21 cellular contexts compared by ENCODE assay signal in the genomic region with DNA sequence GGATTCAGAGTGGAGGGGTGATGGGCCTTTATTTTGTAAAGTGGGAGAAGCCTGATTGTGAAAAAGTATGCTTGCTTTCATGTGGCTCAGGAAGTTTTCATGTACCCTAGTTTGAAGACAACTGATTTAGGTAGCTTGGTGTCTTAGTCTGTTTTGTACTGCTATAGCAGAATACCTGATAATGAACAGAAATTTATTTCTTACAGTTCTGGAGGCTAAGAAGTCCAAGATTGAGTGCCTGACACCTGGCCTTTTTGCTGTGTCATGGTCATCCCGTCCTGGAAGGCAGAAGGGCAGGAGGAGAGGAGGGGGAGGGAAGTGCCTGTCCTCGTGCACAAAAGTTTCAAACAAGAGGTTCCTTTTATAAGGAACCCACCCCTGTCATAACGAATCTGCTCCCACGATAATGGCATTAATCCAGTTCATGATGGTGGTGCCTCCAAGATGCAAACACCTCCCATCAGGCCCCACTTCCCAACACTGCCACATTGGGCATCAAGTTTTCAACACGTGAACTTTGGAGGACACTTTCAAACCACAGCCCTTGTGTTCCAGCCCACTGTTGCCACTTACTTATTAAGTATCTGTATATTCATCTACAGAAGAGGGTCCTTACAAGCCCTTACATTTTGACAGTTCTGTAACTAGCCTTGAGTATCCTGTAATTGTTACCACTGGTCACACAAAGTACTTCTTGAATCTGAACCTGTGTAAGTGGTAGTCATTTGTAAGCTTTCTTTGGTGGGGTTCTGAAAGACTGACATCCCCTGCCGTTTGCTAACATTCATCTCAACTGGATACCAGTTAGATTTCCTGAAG. TPM values are rescaled to one million over a fixed set of nuclear protein-coding genes. Genes with fewer than 3 reads are reported as not detected.
DNase-seq lines count a peak whose midpoint lies in the region; ATAC-seq, FAIRE-seq and TF ChIP-seq lines count a peak whose summit lies in the region.
"Had no signal": no experiment of that assay in that cellular context is flagged by ENCODE, and none has a peak within 500 bp of the region (broad histone marks: within the 10 kb centered on the region; RNA-seq: fewer than 3 reads in every experiment).

No MANE protein-coding gene starts in this region.

- no peaks in the 10 kb centered on the region for H3K27me3 Mint-ChIP-seq in astrocyte (ENCODE audit: low read depth, unreplicated experiment)
- H3K27me3 Mint-ChIP-seq in neural crest cell (ENCODE audit: low read depth) = no peaks in the 10 kb centered on the region
- H3K27me3 Mint-ChIP-seq: activated CD4-positive, alpha-beta T cell treated with anti-CD3 and anti-CD28 coated beads for 36 hours; activated CD8-positive, alpha-beta memory T cell treated with anti-CD3 and anti-CD28 coated beads, Interleukin-2, amount 10 ng/mL, durations not matched to agents 7 days and 5 days; activated naive CD8-positive, alpha-beta T cell treated with anti-CD3 and anti-CD28 coated beads, Interleukin-2, amount 10 ng/mL, durations not matched to agents 7 days and 5 days; activated T-helper 17 cell treated with anti-CD3 and anti-CD28 coated beads, Interleukin-2, amount 50 U/mL, for 72 hours; progenitor cell of endocrine pancreas; stimulated activated memory B cell treated with anti-CD40 and anti-IgM and Interleukin-4, amounts not matched to agents 10 μg/mL and 1 μg/mL and 100 μg/mL, for 72 hours had no signal

- H3K4me1 Mint-ChIP-seq in astrocyte (ENCODE audit: low read depth, unreplicated experiment) = peaks cover 37% of the 10 kb centered on the region
- H3K4me1 Mint-ChIP-seq in neural crest cell = peaks cover 50% of the 10 kb centered on the region

- TF ChIP-seq POLR2A in IMR-90 (IDR thresholded peaks at IDR 0.05; ENCODE audit: low read depth, low read length) = no peak
- no peak for TF ChIP-seq POLR2A in vagina (IDR thresholded peaks at IDR 0.05)

- H3K4me3 Mint-ChIP-seq in astrocyte (ENCODE audit: unreplicated experiment) (no peak overlapping the region), neural crest cell (no peak overlapping the region)
- H3K4me3 Mint-ChIP-seq: activated CD4-positive, alpha-beta T cell treated with anti-CD3 and anti-CD28 coated beads for 36 hours; activated CD8-positive, alpha-beta memory T cell treated with anti-CD3 and anti-CD28 coated beads, Interleukin-2, amount 10 ng/mL, durations not matched to agents 7 days and 5 days; activated naive CD8-positive, alpha-beta T cell treated with anti-CD3 and anti-CD28 coated beads, Interleukin-2, amount 10 ng/mL, durations not matched to agents 7 days and 5 days; activated T-helper 17 cell treated with anti-CD3 and anti-CD28 coated beads, Interleukin-2, amount 50 U/mL, for 72 hours; stimulated activated memory B cell treated with anti-CD40 and anti-IgM and Interleukin-4, amounts not matched to agents 10 μg/mL and 1 μg/mL and 100 μg/mL, for 72 hours had no signal

- peaks cover 22% of the 10 kb centered on the region for H3K9me1 ChIP-seq in IMR-90 (ENCODE audit: insufficient read depth, low read length)

- H3K27ac Mint-ChIP-seq in astrocyte (ENCODE audit: unreplicated experiment) (peak overlapping the region; percentile 8), neural crest cell (ENCODE audit: unreplicated experiment) (peak overlapping the region; percentile 73)
- H3K27ac Mint-ChIP-seq: activated CD4-positive, alpha-beta T cell treated with anti-CD3 and anti-CD28 coated beads for 36 hours; activated CD8-positive, alpha-beta memory T cell treated with anti-CD3 and anti-CD28 coated beads, Interleukin-2, amount 10 ng/mL, durations not matched to agents 7 days and 5 days; activated naive CD8-positive, alpha-beta T cell treated with anti-CD3 and anti-CD28 coated beads, Interleukin-2, amount 10 ng/mL, durations not matched to agents 7 days and 5 days; progenitor cell of endocrine pancreas; stimulated activated memory B cell treated with anti-CD40 and anti-IgM and Interleukin-4, amounts not matched to agents 10 μg/mL and 1 μg/mL and 100 μg/mL, for 72 hours had no signal

- H2BK20ac ChIP-seq in IMR-90 (ENCODE audit: low read depth, low read length) = no peak overlapping the region

- H3K4me2 ChIP-seq in IMR-90 (ENCODE audit: low read depth, low read length) = 0 out of 2 replicates have a peak overlapping the region, but pooled peaks have one; percentile 10
- no peak overlapping the region for H3K4me2 ChIP-seq in astrocyte (ENCODE audit: low read length)

- DNase-seq in DMS79 (lab: John Stamatoyannopoulos, UW) (peak; percentile 92), IMR-90 (no peak), astrocyte (ENCODE audit: low read depth) (no peak), neural crest cell (ENCODE audit: low read depth, low spot score) (no peak), NCI-H526 treated with DMSO at 0.1 percent for 48 hours (lab: John Stamatoyannopoulos, UW) (no peak), vagina (ENCODE audit: extremely low spot score in 2 of 2) (no peak)
- DNase-seq: activated CD4-positive, alpha-beta T cell treated with anti-CD3 and anti-CD28 coated beads for 36 hours; activated CD8-positive, alpha-beta memory T cell treated with anti-CD3 and anti-CD28 coated beads, Interleukin-2, amount 10 ng/mL, durations not matched to agents 7 days and 5 days; activated naive CD8-positive, alpha-beta T cell treated with anti-CD3 and anti-CD28 coated beads, Interleukin-2, amount 10 ng/mL, durations not matched to agents 7 days and 5 days; body of pancreas; EL; KG1; left colon; midbrain; NCI-H524 treated with DMSO at 0.1 percent for 48 hours; SW 1271 had no signal

- H3K36me3 ChIP-seq in IMR-90 (ENCODE audit: control insufficient read depth, insufficient read depth, low read length) = no peaks in the 10 kb centered on the region; the same call in 1 of the 2 replicates
- no peaks in the 10 kb centered on the region for H3K36me3 ChIP-seq in astrocyte (ENCODE audit: insufficient read depth, low read length)
- no peaks in the 10 kb centered on the region for H3K36me3 ChIP-seq in vagina

- dilution Hi-C loops in IMR-90 (cut with HindIII; ENCODE audit: low sequenced_read_pairs, unreplicated experiment) = no loop called here

- H3K27ac ChIP-seq in IMR-90 (ENCODE audit: insufficient read depth, low read length) = no peak overlapping the region
- H3K27ac ChIP-seq in astrocyte (ENCODE audit: low read depth, low read length) = no peak overlapping the region
- H3K27ac ChIP-seq in vagina = no peak overlapping the region
- H3K27ac ChIP-seq: body of pancreas had no signal

- no peak overlapping the region for H4K91ac ChIP-seq in IMR-90 (ENCODE audit: insufficient read depth, low read depth, low read length)

- intact Hi-C loops in IMR-90 (cut with micrococcal nuclease) = no loop called here
- intact Hi-C loops in vagina (cut with DNase I) = no loop called here

- POLR2A ChIA-PET in IMR-90 (lab: Charles Lee; ENCODE audit: unreplicated experiment) = no interaction called here

- no peak overlapping the region for H3K23ac ChIP-seq in IMR-90 (ENCODE audit: low read depth, low read length)

- ATAC-seq in IMR-90 (ENCODE audit: low read depth) (no peak), GM19397 (IDR thresholded peaks at IDR 0.05; ENCODE audit: unreplicated experiment) (no peak)
- ATAC-seq: activated CD4-positive, alpha-beta T cell treated with anti-CD3 and anti-CD28 coated beads for 36 hours; activated CD8-positive, alpha-beta memory T cell treated with anti-CD3 and anti-CD28 coated beads, Interleukin-2, amount 10 ng/mL, durations not matched to agents 7 days and 5 days; activated T-helper 17 cell treated with anti-CD3 and anti-CD28 coated beads, Interleukin-2, amount 50 U/mL, for 72 hours; body of pancreas; left colon; stimulated activated memory B cell treated with anti-CD40 and anti-IgM and Interleukin-4, amounts not matched to agents 10 μg/mL and 1 μg/mL and 100 μg/mL, for 72 hours had no signal

- no peak overlapping the region; the same call in 1 of the 2 replicates for H3K18ac ChIP-seq in IMR-90 (ENCODE audit: low read depth, low read length)

- H3K4me3 ChIP-seq in IMR-90 (ENCODE audit: insufficient read depth, low read depth, low read length) (no peak overlapping the region), astrocyte (ENCODE audit: insufficient read depth, low read depth, low read length) (no peak overlapping the region), vagina (no peak overlapping the region)
- H3K4me3 ChIP-seq: body of pancreas had no signal

- H3K27me3 ChIP-seq in IMR-90 (ENCODE audit: control insufficient read depth, insufficient read depth, low read length) (no peaks in the 10 kb centered on the region), astrocyte (ENCODE audit: insufficient read depth, low read length) (no peaks in the 10 kb centered on the region), vagina (no peaks in the 10 kb centered on the region)
- H3K27me3 ChIP-seq: body of pancreas had no signal

- H3K79me2 ChIP-seq in astrocyte (ENCODE audit: insufficient read depth, low read length) = peaks cover 98% of the 10 kb centered on the region

- no peak overlapping the region for H3K56ac ChIP-seq in IMR-90 (ENCODE audit: extremely low read depth, insufficient read depth, low read length)

- H2BK15ac ChIP-seq in IMR-90 (ENCODE audit: low read depth, low read length) = no peak overlapping the region

- BruUV-seq in IMR-90 (replicated peaks; lab: Mats Ljungman, UMichigan) = no TSS peak

- TF ChIP-seq CTCF in IMR-90 (conservative IDR thresholded peaks at IDR 0.05; ENCODE audit: low read depth, low read length) = no peak
- no peak for TF ChIP-seq CTCF in astrocyte (IDR thresholded peaks at IDR 0.05; ENCODE audit: insufficient read depth, low read depth, low read length)
- no peak for TF ChIP-seq CTCF in neural crest cell (conservative IDR thresholded peaks at IDR 0.05)
- no peak for TF ChIP-seq CTCF in vagina (IDR thresholded peaks at IDR 0.05)

- peak overlapping the region; percentile 16; the same call in 1 of the 2 replicates for H3K4ac ChIP-seq in IMR-90 (ENCODE audit: low read depth, low read length)

- H4K8ac ChIP-seq in IMR-90 (ENCODE audit: low read depth in 2 of 2, low read length in 2 of 2) = no peak overlapping the region; a peak in 1 of 4 replicates

- H4K5ac ChIP-seq in IMR-90 (ENCODE audit: low read depth, low read length) = peak overlapping the region; percentile 65

- H3K9ac ChIP-seq in IMR-90 (ENCODE audit: low read depth, low read length) = no peak overlapping the region
- H3K9ac ChIP-seq in astrocyte (ENCODE audit: low read length) = no peak overlapping the region

- H2BK120ac ChIP-seq in IMR-90 (ENCODE audit: low read depth, low read length) = no peak overlapping the region

- 92% methylated on average over 2 of the region's 6 CpGs; no CpG with 5 or more reads in 1 of the 2 experiments for WGBS in IMR-90 (ENCODE audit: extremely low coverage in 2 of 2, insufficient read length in 1 of 2), 2 experiments

- no peak for FAIRE-seq in astrocyte (lab: Jason Lieb, UNC)
- FAIRE-seq: GM18507 had no signal

- H4K20me1 ChIP-seq in IMR-90 (ENCODE audit: insufficient read depth, low read length) = peaks cover 63% of the 10 kb centered on the region
- H4K20me1 ChIP-seq in astrocyte (ENCODE audit: insufficient read depth, low read length) = peaks cover 85% of the 10 kb centered on the region

- no peak overlapping the region for H2AFZ ChIP-seq in IMR-90 (replicated peaks; ENCODE audit: low read length, poor library complexity)
- no peak overlapping the region for H2AFZ ChIP-seq in astrocyte (ENCODE audit: low read depth, low read length)

- H3K4me1 ChIP-seq in IMR-90 (ENCODE audit: control insufficient read depth, insufficient read depth, low read length) (peaks cover 26% of the 10 kb centered on the region), astrocyte (ENCODE audit: insufficient read depth, low read length) (peaks cover 9% of the 10 kb centered on the region), vagina (peaks cover 3% of the 10 kb centered on the region)

- H2AK5ac ChIP-seq in IMR-90 (ENCODE audit: low read depth, low read length) = peak overlapping the region; percentile 5; the same call in 1 of the 2 replicates

- CTCF ChIA-PET in IMR-90 (lab: Yijun Ruan, JAX) = no interaction called here

- H3K9me3 ChIP-seq in IMR-90 (ENCODE audit: control insufficient read depth, insufficient read depth, low read length) (no peaks in the 10 kb centered on the region), astrocyte (ENCODE audit: insufficient read depth, low read depth, low read length) (no peaks in the 10 kb centered on the region), vagina (no peaks in the 10 kb centered on the region)
- H3K9me3 ChIP-seq: body of pancreas had no signal

- H3K9me3 Mint-ChIP-seq in astrocyte (ENCODE audit: unreplicated experiment) = no peaks in the 10 kb centered on the region
- H3K9me3 Mint-ChIP-seq in neural crest cell = no peaks in the 10 kb centered on the region
- H3K9me3 Mint-ChIP-seq: activated naive CD8-positive, alpha-beta T cell treated with anti-CD3 and anti-CD28 coated beads, Interleukin-2, amount 10 ng/mL, durations not matched to agents 7 days and 5 days; activated T-helper 17 cell treated with anti-CD3 and anti-CD28 coated beads, Interleukin-2, amount 50 U/mL, for 72 hours; stimulated activated memory B cell treated with anti-CD40 and anti-IgM and Interleukin-4, amounts not matched to agents 10 μg/mL and 1 μg/mL and 100 μg/mL, for 72 hours had no signal

- H3K14ac ChIP-seq in IMR-90 (replicated peaks; ENCODE audit: low read depth, low read length) = no peak overlapping the region

- in situ Hi-C loops in IMR-90 (cut with MboI; ENCODE audit: low sequenced_read_pairs) = no loop called here

- no peak overlapping the region for H2AK9ac ChIP-seq in IMR-90 (replicated peaks; ENCODE audit: low read depth, low read length, poor library complexity)

- peaks cover 26 to 65% of the 10 kb centered on the region in 2 experiments for H3K79me1 ChIP-seq in IMR-90 (ENCODE audit: low read depth in 1 of 2, low read length in 2 of 2)

- H3K36me3 Mint-ChIP-seq in astrocyte (ENCODE audit: low read depth, unreplicated experiment) (peaks cover 7% of the 10 kb centered on the region), neural crest cell (ENCODE audit: low read depth) (peaks cover 4% of the 10 kb centered on the region)

- TF ChIP-seq RAD21 in IMR-90 (IDR thresholded peaks at IDR 0.05; ENCODE audit: low read length) = no peak

- H2BK5ac ChIP-seq in IMR-90 (ENCODE audit: low read depth, low read length, poor library complexity, severe bottlenecking) = peak overlapping the region; percentile 25

RNA-seq across cellular contexts. Expression of a gene that starts 9.5 kb away (rescaled TPM):
- total RNA-seq in IMR-90 (2012; rRNA removed) = 74.2 and 87.8 TPM in 2 replicates
- polyA plus RNA-seq in IMR-90 (2012; rRNA removed) = 76.4 and 83.0 TPM in 2 replicates
- 62.3 and 63.1 TPM in 2 replicates for polyA plus RNA-seq in IMR-90 (2012; cell fraction: cytosol; rRNA removed)
- polyA plus RNA-seq in IMR-90 (2012; cell fraction: nucleus; rRNA removed; ENCODE audit: low replicate concordance) = 38.7 and 53.5 TPM in 2 replicates
- 111 TPM in 2 replicates for total RNA-seq in astrocyte
- 64.6 and 66.7 TPM in 2 replicates for total RNA-seq in neural crest cell
- total RNA-seq in vagina = 49.4 TPM
